In genomic region chr13:110644892-110645521, GRCh38 we compare ENCODE assay signal across 9 cellular contexts. TPM values are rescaled to one million over a fixed set of nuclear protein-coding genes. Genes with fewer than 3 reads are reported as not detected.
A peak's percentile ranks its signal among the peaks of the same experiment; 100 is the strongest.
DNase-seq lines count a peak whose midpoint lies in the region; ATAC-seq, FAIRE-seq and TF ChIP-seq lines count a peak whose summit lies in the region.
"Had no signal": no experiment of that assay in that cellular context is flagged by ENCODE, and none has a peak within 500 bp of the region (broad histone marks: within the 10 kb centered on the region; RNA-seq: fewer than 3 reads in every experiment).

No MANE protein-coding gene starts in this region.

- no peak overlapping the region for H3K27ac ChIP-seq in CD4-positive, alpha-beta T cell (ENCODE audit: low read depth, low read length)
- H3K27ac ChIP-seq in Peyer's patch (no peak overlapping the region), K562 (ENCODE audit: extremely low read depth, low read depth, low read length) (no peak overlapping the region)
- H3K27ac ChIP-seq: skin epidermis had no signal

- H3K9me1 ChIP-seq in K562 (ENCODE audit: control insufficient read depth, insufficient read depth, low read length) = peaks cover 3% of the 10 kb centered on the region

- no peaks in the 10 kb centered on the region for H4K20me1 ChIP-seq in K562 (replicated peaks; ENCODE audit: control insufficient read depth, insufficient read depth, low read length)

- H3K9me3 ChIP-seq in CD4-positive, alpha-beta T cell (ENCODE audit: control insufficient read depth, low read length) = no peaks in the 10 kb centered on the region
- H3K9me3 ChIP-seq in Peyer's patch (no peaks in the 10 kb centered on the region), K562 (replicated peaks; ENCODE audit: control insufficient read depth, insufficient read depth, low read depth, low read length) (no peaks in the 10 kb centered on the region), iPS-15b (ENCODE audit: control insufficient read depth, insufficient read depth, low read length) (no peaks in the 10 kb centered on the region), skeletal muscle satellite cell (replicated peaks; ENCODE audit: low read length) (no peaks in the 10 kb centered on the region)

- TF ChIP-seq EP300 in K562 (IDR thresholded peaks at IDR 0.05; ENCODE audit: low read length) = no peak

- H3K4me3 Mint-ChIP-seq in CD4-positive, alpha-beta T cell = no peak overlapping the region

- peak; percentile 87 for ATAC-seq in CD4-positive, alpha-beta T cell (ENCODE audit: poor library complexity)
- ATAC-seq in GM19025 (IDR thresholded peaks at IDR 0.05; ENCODE audit: low read depth, unreplicated experiment) (peak; percentile 88), HG03139 (IDR thresholded peaks at IDR 0.05; ENCODE audit: unreplicated experiment) (peak; percentile 87), K562 (no peak)

- H3K4me3 ChIP-seq in Peyer's patch (no peak overlapping the region), K562 (no peak overlapping the region), iPS-15b (ENCODE audit: low read depth, low read length) (no peak overlapping the region), skeletal muscle satellite cell (ENCODE audit: low read length) (no peak overlapping the region)
- H3K4me3 ChIP-seq: skin epidermis had no signal

- peaks cover 66% of the 10 kb centered on the region for H3K36me3 Mint-ChIP-seq in CD4-positive, alpha-beta T cell (ENCODE audit: low read depth)

- TF ChIP-seq RAD21 in K562 (CRISPR knock-in tag; conservative IDR thresholded peaks at IDR 0.05 in 1 of 2, IDR thresholded peaks at IDR 0.05 in 1 of 2) = no peak

- TF ChIP-seq CTCF in CD4-positive, alpha-beta T cell (IDR thresholded peaks at IDR 0.05) = no peak
- TF ChIP-seq CTCF in Peyer's patch (IDR thresholded peaks at IDR 0.05) (peak in 5 of 6 experiments; percentile 24 to 56 (median 51)), K562 (IDR thresholded peaks at IDR 0.05 in 2 of 3, conservative IDR thresholded peaks at IDR 0.05 in 1 of 3; ENCODE audit: insufficient read depth in 2 of 3, low read depth in 1 of 3, low read length in 3 of 3) (no peak)

- CTCF ChIA-PET in CD4-positive, alpha-beta T cell (lab: Charles Lee) = no interaction called here
- CTCF ChIA-PET in K562 (lab: Yijun Ruan, JAX; ENCODE audit: low intra/inter-chr PET ratio) = interaction anchor here (0.6 kb wide), 1 partner anchor 48 kb away, joined by 8 read pairs; no protein-coding TSS in a partner anchor

- no peaks in the 10 kb centered on the region for H3K79me2 ChIP-seq in K562 (ENCODE audit: control insufficient read depth, insufficient read depth, low read length)

- no peaks in the 10 kb centered on the region for H3K9me3 Mint-ChIP-seq in CD4-positive, alpha-beta T cell

- BruUV-seq in K562 (replicated peaks; lab: Mats Ljungman, UMichigan) = no TSS peak

- H3K9ac ChIP-seq in K562 (ENCODE audit: insufficient read depth in 1 of 2, low read depth in 2 of 2, low read length in 2 of 2) (no peak overlapping the region; a peak in 1 of 4 replicates), iPS-15b (ENCODE audit: low read depth, low read length) (peak overlapping the region; percentile 1), skeletal muscle satellite cell (ENCODE audit: low read depth, low read length) (no peak overlapping the region)

- no peak for FAIRE-seq in K562 (lab: Jason Lieb, UNC)

- H3K27me3 ChIP-seq in CD4-positive, alpha-beta T cell (ENCODE audit: control insufficient read depth, insufficient read depth, low read length) = no peaks in the 10 kb centered on the region
- no peaks in the 10 kb centered on the region for H3K27me3 ChIP-seq in Peyer's patch
- no peaks in the 10 kb centered on the region for H3K27me3 ChIP-seq in K562 (ENCODE audit: control insufficient read depth in 2 of 2, insufficient read depth in 2 of 2, low read length in 2 of 2)
- H3K27me3 ChIP-seq in iPS-15b (ENCODE audit: control insufficient read depth, insufficient read depth, low read length) = no peaks in the 10 kb centered on the region
- no peaks in the 10 kb centered on the region for H3K27me3 ChIP-seq in skeletal muscle satellite cell (ENCODE audit: control insufficient read depth, insufficient read depth, low read length)

- H3K27me3 Mint-ChIP-seq in CD4-positive, alpha-beta T cell = no peaks in the 10 kb centered on the region

- H3K36me3 ChIP-seq in Peyer's patch (peaks cover 0 to 55% (median 0%) of the 10 kb centered on the region in 3 donors), K562 (ENCODE audit: control insufficient read depth, insufficient read depth, low read length) (peaks cover 51% of the 10 kb centered on the region; the same call in 2 of the 3 replicates), iPS-15b (ENCODE audit: control insufficient read depth, insufficient read depth, low read length) (peaks cover 40% of the 10 kb centered on the region), skeletal muscle satellite cell (ENCODE audit: insufficient read depth, low read length) (peaks cover 43% of the 10 kb centered on the region)

- in situ Hi-C loops in K562 (cut with MboI) = no loop called here

- no peak for TF ChIP-seq POLR2A in Peyer's patch (IDR thresholded peaks at IDR 0.05)
- TF ChIP-seq POLR2A in K562 (conservative IDR thresholded peaks at IDR 0.05) = no peak

- H3K27ac Mint-ChIP-seq in CD4-positive, alpha-beta T cell = no peak overlapping the region

- no peak overlapping the region for H2AFZ ChIP-seq in K562 (ENCODE audit: low read depth, low read length)

- POLR2A ChIA-PET in CD4-positive, alpha-beta T cell (lab: Charles Lee) = interaction anchor here (1.2 to 2.1 kb wide), 2 partner anchors 67 to 70 kb away, joined by 4 to 8 read pairs; no protein-coding TSS in a partner anchor
- POLR2A ChIA-PET in K562 (lab: Yijun Ruan, JAX) = no interaction called here

- H3K4me1 ChIP-seq in Peyer's patch (peaks cover 0 to 19% (median 0%) of the 10 kb centered on the region in 4 donors), K562 (replicated peaks in 1 of 2; ENCODE audit: control insufficient read depth in 2 of 2, insufficient read depth in 2 of 2, low read length in 2 of 2) (peaks cover 4 to 28% of the 10 kb centered on the region in 2 experiments; a peak in 4 of 5 replicates), iPS-15b (ENCODE audit: control insufficient read depth, insufficient read depth, low read length) (peaks cover 5% of the 10 kb centered on the region), skeletal muscle satellite cell (ENCODE audit: control insufficient read depth, insufficient read depth, low read length) (peaks cover 16% of the 10 kb centered on the region)

- H3K4me1 Mint-ChIP-seq in CD4-positive, alpha-beta T cell (ENCODE audit: low read depth) = no peaks in the 10 kb centered on the region

- 86% methylated on average over 11 of the region's 28 CpGs for WGBS in K562 (ENCODE audit: insufficient coverage, low coverage, missing lambda C conversion rate)

- no peak overlapping the region for H3K4me2 ChIP-seq in K562 (ENCODE audit: insufficient read depth, low read length)
- peak overlapping the region; percentile 32 for H3K4me2 ChIP-seq in skeletal muscle satellite cell (ENCODE audit: low read length)

- peak; percentile 19 to 46 (median 32) for DNase-seq in CD4-positive, alpha-beta T cell
- DNase-seq in Peyer's patch (peak; percentile 69 to 83 (median 75)), K562 (ENCODE audit: extremely low read depth in 1 of 4, low spot score in 3 of 4) (no peak), cortex of kidney (lab: John Stamatoyannopoulos, UW) (no peak)

- intact Hi-C loops in CD4-positive, alpha-beta T cell (cut with DNase I, micrococcal nuclease) = no loop called here
- intact Hi-C loops in K562 (cut with micrococcal nuclease) = no loop called here

TF ChIP-seq in K562, 482 proteins besides CTCF, POLR2A, EP300 and RAD21:
- peak; percentile 51 for TF ChIP-seq POLR2G (IDR thresholded peaks at IDR 0.05; ENCODE audit: low read depth, low read length)
- no peak for TF ChIP-seq ZNF717 (CRISPR knock-in tag; IDR thresholded peaks at IDR 0.05)
- no peak for TF ChIP-seq RBBP5 (IDR thresholded peaks at IDR 0.05; ENCODE audit: borderline replicate concordance, insufficient read depth, low read length, poor library complexity, severe bottlenecking)
TF ChIP-seq in K562: peak in this region for 1.

RNA-seq across cellular contexts. Expression of gene NAXD, which starts 29.7 kb away (rescaled TPM):
- 10 to 100 TPM; 17.4 to 17.8 TPM for total RNA-seq in CD4-positive, alpha-beta T cell
- 10 to 100 TPM; 27.1 to 43.2 (median 35.8) TPM for total RNA-seq in Peyer's patch
- 32.5 and 45.0 TPM in 2 replicates for total RNA-seq in K562 (2011; cell fraction: chromatin; rRNA removed; ENCODE audit: low replicate concordance)
- total RNA-seq in K562 (2011; cell fraction: nucleolus; rRNA removed) = 25.1 and 28.0 TPM in 2 replicates
- total RNA-seq in K562 (2011; cell fraction: nucleoplasm; rRNA removed) = 19.5 and 24.8 TPM in 2 replicates
- total RNA-seq in K562 (2014; rRNA removed) = 9.4 and 10.9 TPM in 2 replicates
- total RNA-seq in K562 (2014; rRNA removed; fragmentation: Illumina TruSeq; extraction: Trizol) = 9.4 and 10.4 TPM in 2 replicates
- 13.2 and 14.1 TPM in 2 replicates for total RNA-seq in K562 (2015; rRNA removed; fragmentation: Illumina TruSeq; extraction: Trizol)
- 19.3 and 20.1 TPM in 2 replicates for total RNA-seq in K562 (2021)
- 15.4 and 19.7 TPM in 2 replicates for polyA plus RNA-seq in K562 (2011; rRNA removed)
- 19.3 and 25.1 TPM in 2 replicates for polyA plus RNA-seq in K562 (2011; cell fraction: cytosol; rRNA removed)
- 81.8 and 101 TPM in 2 replicates for polyA plus RNA-seq in K562 (2011; cell fraction: nucleus; rRNA removed)
- 17.8 and 18.6 TPM in 2 replicates for polyA plus RNA-seq in K562 (2012)
- 13.0 and 17.0 TPM in 2 replicates for polyA plus RNA-seq in K562 (2014; fragmentation: Illumina TruSeq; extraction: Trizol)
- polyA plus RNA-seq in K562 (2014; fragmentation: Nextera tagmentation; extraction: Ambion mirVana) = 1 to 10 TPM in 1 of 2 experiments, under 1 TPM in 1; 0.59 to 1.7 TPM
- 20.6 and 20.8 TPM in 2 replicates for polyA plus RNA-seq in K562 (2014; rRNA removed)
- 10.0 and 11.0 TPM in 2 replicates for polyA minus RNA-seq in K562 (2011; rRNA and poly(A)+ RNA removed)
- polyA minus RNA-seq in K562 (2011; cell fraction: cytosol; rRNA and poly(A)+ RNA removed) = 5.3 and 8.5 TPM in 2 replicates
- polyA minus RNA-seq in K562 (2011; cell fraction: nucleus; rRNA and poly(A)+ RNA removed) = 10.6 and 16.3 TPM in 2 replicates
- 12.4 and 14.6 TPM in 2 replicates for total RNA-seq in skeletal muscle satellite cell (2012; rRNA removed)

Comparison
In these comparisons a context has a peak if more than half of its experiments do, and no peak if none do; other contexts are left out.
1. DNase-seq: peak in CD4-positive, alpha-beta T cell (10 of 10) and Peyer's patch (3 of 3); none in K562 (0 of 4) and cortex of kidney (single experiment).
2. CTCF ChIP-seq: peak in Peyer's patch (5 of 6); none in CD4-positive, alpha-beta T cell (single experiment) and K562 (0 of 3).